Comparison of ENCODE assay signal across 8 cellular contexts in the genomic region with DNA sequence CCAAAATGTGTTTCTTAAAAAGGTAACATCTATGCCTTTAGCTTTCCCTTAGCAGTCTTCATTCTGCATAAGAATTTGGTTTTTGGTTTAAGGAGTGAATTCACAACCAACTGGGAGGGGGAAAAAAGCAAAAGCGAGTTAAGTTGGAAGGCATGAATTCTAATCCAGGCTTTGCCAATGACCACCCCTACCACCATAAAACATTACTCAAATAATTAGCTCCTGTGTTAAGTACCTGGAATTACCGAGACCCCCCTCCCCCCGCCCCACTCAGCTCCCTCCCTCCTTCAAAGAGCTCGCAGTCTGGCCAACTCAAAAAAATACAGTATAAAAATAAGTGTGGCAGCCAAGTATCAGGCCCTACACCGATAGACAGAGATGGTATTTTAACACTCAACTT. TPM values are rescaled to one million over a fixed set of nuclear protein-coding genes. Genes with fewer than 3 reads are reported as not detected.
DNase-seq lines count a peak whose midpoint lies in the region; ATAC-seq and TF ChIP-seq lines count a peak whose summit lies in the region.

No MANE protein-coding gene starts in this region.

- BruUV-seq in MCF 10A (replicated peaks; lab: Mats Ljungman, UMichigan), result no TSS peak

- H3K4me1 Mint-ChIP-seq in stimulated activated naive CD8-positive, alpha-beta T cell treated with anti-CD3 and anti-CD28 coated beads, Interleukin-15, Interleukin-2, amounts not matched to agents 100 ng/mL and 50 ng/mL, for 24 hours (ENCODE audit: low read depth), result peaks cover 69% of the 10 kb centered on the region
- H3K4me1 Mint-ChIP-seq in MCF 10A (ENCODE audit: insufficient read depth, unreplicated experiment), result peaks cover 24% of the 10 kb centered on the region
- H3K4me1 Mint-ChIP-seq in mesothelial cell of epicardium, result peaks cover 42% of the 10 kb centered on the region

- TF ChIP-seq CTCF in MCF 10A (IDR thresholded peaks at IDR 0.05; ENCODE audit: unreplicated experiment) (no peak), mesothelial cell of epicardium (IDR thresholded peaks at IDR 0.05; ENCODE audit: unreplicated experiment) (no peak)

- DNase-seq in stimulated activated naive CD8-positive, alpha-beta T cell treated with anti-CD3 and anti-CD28 coated beads, Interleukin-15, Interleukin-2, amounts not matched to agents 100 U/mL and 50 U/mL, for 24 hours, result no peak
- no peak for DNase-seq in MCF 10A (ENCODE audit: unreplicated experiment)
- DNase-seq in mesothelial cell of epicardium (ENCODE audit: low spot score in 2 of 2, unreplicated experiment in 2 of 2), result no peak
- no peak for DNase-seq in GM19240 (ENCODE audit: insufficient read length, low spot score)
- DNase-seq in ureter (ENCODE audit: low spot score), result no peak
- DNase-seq in AG08396 (ENCODE audit: low spot score), result no peak
- DNase-seq in activated CD4-positive, CD25-positive, alpha-beta regulatory T cell treated with anti-CD3 and anti-CD28 coated beads, Interleukin-2, amount 50 U/mL, for 72 hours, result no peak

- no peaks in the 10 kb centered on the region for H3K27me3 Mint-ChIP-seq in stimulated activated naive CD8-positive, alpha-beta T cell treated with anti-CD3 and anti-CD28 coated beads, Interleukin-15, Interleukin-2, amounts not matched to agents 100 ng/mL and 50 ng/mL, for 24 hours
- no peaks in the 10 kb centered on the region for H3K27me3 Mint-ChIP-seq in MCF 10A (ENCODE audit: insufficient read depth, unreplicated experiment)
- H3K27me3 Mint-ChIP-seq in mesothelial cell of epicardium (ENCODE audit: low read depth), result no peaks in the 10 kb centered on the region

- POLR2A ChIA-PET in MCF 10A (lab: Yijun Ruan, JAX), result interaction anchor here (0.5 to 4.2 kb wide), 26 partner anchors 9 to 671 kb away, joined by 3 to 40 read pairs (median 4); partner anchors contain the start of genes ARL14EPL, COMMD10, TMED7 and TRIM36

- peaks cover 21% of the 10 kb centered on the region for H3K36me3 Mint-ChIP-seq in stimulated activated naive CD8-positive, alpha-beta T cell treated with anti-CD3 and anti-CD28 coated beads, Interleukin-15, Interleukin-2, amounts not matched to agents 100 ng/mL and 50 ng/mL, for 24 hours (ENCODE audit: low read depth)
- H3K36me3 Mint-ChIP-seq in MCF 10A (ENCODE audit: insufficient read depth, unreplicated experiment) (peaks cover 37% of the 10 kb centered on the region), mesothelial cell of epicardium (peaks cover 12% of the 10 kb centered on the region)

- intact Hi-C loops in MCF 10A (cut with micrococcal nuclease), result no loop called here

- H3K9me3 Mint-ChIP-seq in stimulated activated naive CD8-positive, alpha-beta T cell treated with anti-CD3 and anti-CD28 coated beads, Interleukin-15, Interleukin-2, amounts not matched to agents 100 ng/mL and 50 ng/mL, for 24 hours, result no peaks in the 10 kb centered on the region
- H3K9me3 Mint-ChIP-seq in MCF 10A (ENCODE audit: unreplicated experiment) (no peaks in the 10 kb centered on the region), mesothelial cell of epicardium (no peaks in the 10 kb centered on the region)

- H3K27ac Mint-ChIP-seq in stimulated activated naive CD8-positive, alpha-beta T cell treated with anti-CD3 and anti-CD28 coated beads, Interleukin-15, Interleukin-2, amounts not matched to agents 100 ng/mL and 50 ng/mL, for 24 hours, result peak overlapping the region; percentile 99
- peak overlapping the region; percentile 97 for H3K27ac Mint-ChIP-seq in MCF 10A (ENCODE audit: low read depth, unreplicated experiment)
- H3K27ac Mint-ChIP-seq in mesothelial cell of epicardium, result peak overlapping the region; percentile 100

- ATAC-seq in stimulated activated naive CD8-positive, alpha-beta T cell treated with anti-CD3 and anti-CD28 coated beads, Interleukin-15, Interleukin-2, amounts not matched to agents 100 U/mL and 50 U/mL, for 24 hours, result no peak

- CTCF ChIA-PET in MCF 10A (lab: Yijun Ruan, JAX), result interaction anchor here (0.6 to 3.1 kb wide), 7 partner anchors 9 to 228 kb away, joined by 3 to 36 read pairs (median 4); no protein-coding TSS in a partner anchor

- H3K4me3 Mint-ChIP-seq in stimulated activated naive CD8-positive, alpha-beta T cell treated with anti-CD3 and anti-CD28 coated beads, Interleukin-15, Interleukin-2, amounts not matched to agents 100 ng/mL and 50 ng/mL, for 24 hours, result peak overlapping the region; percentile 95
- peak overlapping the region; percentile 77 for H3K4me3 Mint-ChIP-seq in MCF 10A (ENCODE audit: unreplicated experiment)
- peak overlapping the region; percentile 97 for H3K4me3 Mint-ChIP-seq in mesothelial cell of epicardium

RNA-seq across cellular contexts. Expression of gene ATG12, which starts 0.5 kb away (rescaled TPM):
- 42.6 and 46.3 TPM in 2 replicates for total RNA-seq in MCF 10A (2022)
- total RNA-seq in mesothelial cell of epicardium, result 40.2 to 46.7 TPM (median 43.0 TPM) in 3 replicates
- 35.4 TPM for total RNA-seq in ureter

RNA-seq across cellular contexts. Expression of gene AP3S1, which starts 0.9 kb away (rescaled TPM):
- 94.6 and 102 TPM in 2 replicates for total RNA-seq in MCF 10A (2022)
- 52.1 to 56.0 TPM (median 52.3 TPM) in 3 replicates for total RNA-seq in mesothelial cell of epicardium
- total RNA-seq in ureter, result 59.0 TPM

RNA-seq across cellular contexts. Expression of gene CDO1, which starts 24.4 kb away (rescaled TPM):
- total RNA-seq in MCF 10A (2022), result 0.42 and 0.44 TPM in 2 replicates
- 9.9 to 13.1 TPM (median 11.8 TPM) in 3 replicates for total RNA-seq in mesothelial cell of epicardium
- 3.5 TPM for total RNA-seq in ureter
